ENCODE assay signal across 19 cellular contexts in genomic region chr15:22251422-22251821, GRCh38.
DNase-seq lines count a peak whose midpoint lies in the region; ATAC-seq, FAIRE-seq and TF ChIP-seq lines count a peak whose summit lies in the region.
"Had no signal": no experiment of that assay in that cellular context is flagged by ENCODE, and none has a peak within 500 bp of the region (broad histone marks: within the 10 kb centered on the region; RNA-seq: fewer than 3 reads in every experiment).

No MANE protein-coding gene starts in this region.

- H3K27me3 ChIP-seq in IMR-90 (ENCODE audit: control insufficient read depth, insufficient read depth, low read length): no peaks in the 10 kb centered on the region
- H3K27me3 ChIP-seq in endothelial cell of umbilical vein (ENCODE audit: control insufficient read depth in 2 of 2, insufficient read depth in 2 of 2, low read length in 2 of 2): no peaks in the 10 kb centered on the region
- no peaks in the 10 kb centered on the region for H3K27me3 ChIP-seq in liver (ENCODE audit: control insufficient read depth in 4 of 4, insufficient read depth in 4 of 4, low read length in 3 of 4)
- H3K27me3 ChIP-seq in CD8-positive, alpha-beta memory T cell (ENCODE audit: insufficient read depth, low read length, poor library complexity, severe bottlenecking): no peaks in the 10 kb centered on the region

- H3K9ac ChIP-seq in IMR-90 (ENCODE audit: low read depth, low read length): no peak overlapping the region
- H3K9ac ChIP-seq in endothelial cell of umbilical vein (replicated peaks; ENCODE audit: extremely low read depth, insufficient read depth, low read length): no peak overlapping the region
- H3K9ac ChIP-seq in liver (ENCODE audit: low read depth in 1 of 2, low read length in 2 of 2): peak overlapping the region; percentile 10 to 63

- H3K4me1 Mint-ChIP-seq in CD8-positive, alpha-beta memory T cell: peaks cover 30 to 32% (median 32%) of the 10 kb centered on the region in 3 donors
- H3K4me1 Mint-ChIP-seq: GM23338 had no signal

- no peak overlapping the region for H3K27ac ChIP-seq in A549
- no peak overlapping the region for H3K27ac ChIP-seq in IMR-90 (ENCODE audit: insufficient read depth, low read length)
- no peak overlapping the region for H3K27ac ChIP-seq in endothelial cell of umbilical vein (ENCODE audit: insufficient read depth, low read depth, low read length)
- peak overlapping the region; percentile 89 to 91 for H3K27ac ChIP-seq in liver (ENCODE audit: low read depth in 1 of 2, low read length in 2 of 2)
- no peak overlapping the region for H3K27ac ChIP-seq in CD8-positive, alpha-beta memory T cell (ENCODE audit: low read depth, low read length)

- peaks cover 0 to 6% (median 0%) of the 10 kb centered on the region in 3 donors for H3K36me3 Mint-ChIP-seq in CD8-positive, alpha-beta memory T cell

- in situ Hi-C loops in IMR-90 (cut with MboI; ENCODE audit: low sequenced_read_pairs): no loop called here

- H4K91ac ChIP-seq in IMR-90 (ENCODE audit: insufficient read depth, low read depth, low read length): no peak overlapping the region

- H3K4me3 ChIP-seq in A549 (no peak overlapping the region), IMR-90 (ENCODE audit: insufficient read depth, low read depth, low read length) (no peak overlapping the region), endothelial cell of umbilical vein (replicated peaks in 1 of 3; ENCODE audit: insufficient read depth in 1 of 3, low read depth in 1 of 3, low read length in 3 of 3) (no peak overlapping the region), liver (ENCODE audit: low read depth in 1 of 3, low read length in 3 of 3) (no peak overlapping the region)
- H3K4me3 ChIP-seq in CD8-positive, alpha-beta memory T cell (ENCODE audit: low read length): no peak overlapping the region
- H3K4me3 ChIP-seq: GM23338 had no signal

- TF ChIP-seq POLR2A in A549 (IDR thresholded peaks at IDR 0.05; ENCODE audit: low read length) (peak; percentile 4; the same call in 1 of the 2 replicates), IMR-90 (IDR thresholded peaks at IDR 0.05; ENCODE audit: low read depth, low read length) (no peak), endothelial cell of umbilical vein (IDR thresholded peaks at IDR 0.05; ENCODE audit: low read depth, low read length) (no peak)

- dilution Hi-C loops in IMR-90 (cut with HindIII; ENCODE audit: low sequenced_read_pairs, unreplicated experiment) (no loop called here), endothelial cell of umbilical vein (cut with MboI; ENCODE audit: extremely low pct_ligation_motif_present, low sequenced_read_pairs) (no loop called here)

- no peak overlapping the region for H2BK15ac ChIP-seq in IMR-90 (ENCODE audit: low read depth, low read length)

- ATAC-seq in A549: no peak
- ATAC-seq in IMR-90 (ENCODE audit: low read depth): no peak
- ATAC-seq in HG03135 (IDR thresholded peaks at IDR 0.05; ENCODE audit: unreplicated experiment): no peak
- no peak for ATAC-seq in HG02798 (IDR thresholded peaks at IDR 0.05; ENCODE audit: poor library complexity, unreplicated experiment)
- ATAC-seq: GM23338 had no signal

- no peak overlapping the region for H3K14ac ChIP-seq in IMR-90 (replicated peaks; ENCODE audit: low read depth, low read length)

- no peak overlapping the region for H4K8ac ChIP-seq in IMR-90 (ENCODE audit: low read depth in 2 of 2, low read length in 2 of 2)

- no peak overlapping the region for H3K4ac ChIP-seq in IMR-90 (ENCODE audit: low read depth, low read length)

- H3K79me2 ChIP-seq in endothelial cell of umbilical vein (ENCODE audit: control insufficient read depth, insufficient read depth, low read length): no peaks in the 10 kb centered on the region

- H3K23ac ChIP-seq in IMR-90 (ENCODE audit: low read depth, low read length): no peak overlapping the region

- no peaks in the 10 kb centered on the region for H3K79me1 ChIP-seq in IMR-90 (ENCODE audit: low read depth in 1 of 2, low read length in 2 of 2)

- no peak overlapping the region for H3K56ac ChIP-seq in IMR-90 (ENCODE audit: extremely low read depth, insufficient read depth, low read length)

- H4K5ac ChIP-seq in IMR-90 (ENCODE audit: low read depth, low read length): no peak overlapping the region

- H3K18ac ChIP-seq in IMR-90 (ENCODE audit: low read depth, low read length): no peak overlapping the region

- POLR2A ChIA-PET in A549 (lab: Yijun Ruan, JAX) (no interaction called here), IMR-90 (lab: Charles Lee; ENCODE audit: unreplicated experiment) (no interaction called here), endothelial cell of umbilical vein (lab: Charles Lee) (no interaction called here)
- POLR2A ChIA-PET in CD8-positive, alpha-beta memory T cell (lab: Charles Lee): no interaction called here

- H2AFZ ChIP-seq in IMR-90 (replicated peaks; ENCODE audit: low read length, poor library complexity) (no peak overlapping the region), endothelial cell of umbilical vein (ENCODE audit: low read depth, low read length) (no peak overlapping the region)
- H2AFZ ChIP-seq: GM23338 had no signal

- peak overlapping the region; percentile 7; the same call in 1 of the 3 replicates for H3K4me2 ChIP-seq in A549
- H3K4me2 ChIP-seq in IMR-90 (ENCODE audit: low read depth, low read length): no peak overlapping the region
- no peak overlapping the region for H3K4me2 ChIP-seq in endothelial cell of umbilical vein (ENCODE audit: insufficient read depth, low read length)
- H3K4me2 ChIP-seq: GM23338 had no signal

- H3K9me3 ChIP-seq in A549 (peaks cover 30% of the 10 kb centered on the region; the same call in 2 of the 3 replicates), IMR-90 (ENCODE audit: control insufficient read depth, insufficient read depth, low read length) (peaks cover 30% of the 10 kb centered on the region), endothelial cell of umbilical vein (replicated peaks; ENCODE audit: control insufficient read depth, insufficient read depth, low read length) (peaks cover 23% of the 10 kb centered on the region), liver (ENCODE audit: control insufficient read depth in 4 of 4, low read length in 3 of 4) (no peaks in the 10 kb centered on the region)
- H3K9me3 ChIP-seq in CD8-positive, alpha-beta memory T cell (ENCODE audit: low read length): no peaks in the 10 kb centered on the region

- no peak for TF ChIP-seq CTCF in A549 (IDR thresholded peaks at IDR 0.05)
- no peak for TF ChIP-seq CTCF in IMR-90 (conservative IDR thresholded peaks at IDR 0.05; ENCODE audit: low read depth, low read length)
- no peak for TF ChIP-seq CTCF in endothelial cell of umbilical vein (IDR thresholded peaks at IDR 0.05; ENCODE audit: extremely low read depth in 1 of 2, insufficient read depth in 1 of 2, low read depth in 1 of 2, low read length in 2 of 2)
- no peak for TF ChIP-seq CTCF in liver (IDR thresholded peaks at IDR 0.05; ENCODE audit: low read depth, low read length, missing input control)

- H3K9me1 ChIP-seq in IMR-90 (ENCODE audit: insufficient read depth, low read length) (no peaks in the 10 kb centered on the region), endothelial cell of umbilical vein (replicated peaks; ENCODE audit: control insufficient read depth, extremely low read depth, insufficient read depth, low read length) (no peaks in the 10 kb centered on the region)

- H3K9me3 Mint-ChIP-seq in CD8-positive, alpha-beta memory T cell: no peaks in the 10 kb centered on the region
- H3K9me3 Mint-ChIP-seq: CD4-positive, alpha-beta T cell had no signal

- no peak overlapping the region for H2BK120ac ChIP-seq in IMR-90 (ENCODE audit: low read depth, low read length)

- no peak overlapping the region for H3K4me3 Mint-ChIP-seq in CD8-positive, alpha-beta memory T cell
- H3K4me3 Mint-ChIP-seq: B cell; CD4-positive, alpha-beta T cell; GM23338 had no signal

- H3K27ac Mint-ChIP-seq in CD8-positive, alpha-beta memory T cell: peak overlapping the region in 3 of 8 donors; percentile 1 to 22 (median 3)
- H3K27ac Mint-ChIP-seq: B cell; CD4-positive, alpha-beta T cell; GM23338 had no signal

- peak overlapping the region; percentile 13 for H2BK5ac ChIP-seq in IMR-90 (ENCODE audit: low read depth, low read length, poor library complexity, severe bottlenecking)

- intact Hi-C loops in IMR-90 (cut with micrococcal nuclease) (no loop called here), endothelial cell of umbilical vein (cut with micrococcal nuclease) (no loop called here)

- no peak overlapping the region for H2BK20ac ChIP-seq in IMR-90 (ENCODE audit: low read depth, low read length)

- H3K27me3 Mint-ChIP-seq in CD8-positive, alpha-beta memory T cell: peaks cover 2 to 5% of the 10 kb centered on the region in 2 donors

- TF ChIP-seq RAD21 in A549 (conservative IDR thresholded peaks at IDR 0.05 in 1 of 2, IDR thresholded peaks at IDR 0.05 in 1 of 2) (no peak), IMR-90 (IDR thresholded peaks at IDR 0.05; ENCODE audit: low read length) (no peak), liver (IDR thresholded peaks at IDR 0.05) (no peak)

- DNase-seq in A549 (ENCODE audit: low read depth in 1 of 2, low spot score in 1 of 2) (no peak), IMR-90 (no peak), endothelial cell of umbilical vein (ENCODE audit: low read depth, low spot score) (no peak), NOMO-1 (lab: John Stamatoyannopoulos, UW; ENCODE audit: unreplicated experiment in 2 of 2) (no peak)
- DNase-seq in CD8-positive, alpha-beta memory T cell: no peak
- DNase-seq: C1 segment of cervical spinal cord; CD4-positive, alpha-beta T cell; DMS153; DMS79 treated with DMSO at 0.1 percent for 48 hours; EL; H7 had no signal

- no peak for TF ChIP-seq EP300 in A549 (IDR thresholded peaks at IDR 0.05)

- H3K36me3 ChIP-seq in IMR-90 (ENCODE audit: control insufficient read depth, insufficient read depth, low read length): no peaks in the 10 kb centered on the region
- no peaks in the 10 kb centered on the region for H3K36me3 ChIP-seq in endothelial cell of umbilical vein (ENCODE audit: control insufficient read depth in 2 of 2, extremely low read depth in 1 of 2, insufficient read depth in 2 of 2, low read length in 2 of 2)
- H3K36me3 ChIP-seq in liver (ENCODE audit: control insufficient read depth in 4 of 4, insufficient read depth in 3 of 4, low read depth in 1 of 4, low read length in 3 of 4): no peaks in the 10 kb centered on the region
- no peaks in the 10 kb centered on the region for H3K36me3 ChIP-seq in CD8-positive, alpha-beta memory T cell (ENCODE audit: insufficient read depth, low read length)

- no TSS peak for BruUV-seq in IMR-90 (replicated peaks; lab: Mats Ljungman, UMichigan)
- no TSS peak for BruUV-seq in endothelial cell of umbilical vein (replicated peaks; lab: Mats Ljungman, UMichigan)

- H3K4me1 ChIP-seq in A549 (peaks cover 11% of the 10 kb centered on the region; the same call in 1 of the 3 replicates), IMR-90 (ENCODE audit: control insufficient read depth, insufficient read depth, low read length) (no peaks in the 10 kb centered on the region), endothelial cell of umbilical vein (ENCODE audit: control insufficient read depth, extremely low read depth, insufficient read depth, low read length) (no peaks in the 10 kb centered on the region), liver (ENCODE audit: control insufficient read depth in 4 of 4, insufficient read depth in 4 of 4, low read length in 3 of 4) (peaks cover 7 to 83% (median 66%) of the 10 kb centered on the region in 4 donors)
- peaks cover 15% of the 10 kb centered on the region for H3K4me1 ChIP-seq in CD8-positive, alpha-beta memory T cell (ENCODE audit: insufficient read depth, low read length)

- H2AK9ac ChIP-seq in IMR-90 (replicated peaks; ENCODE audit: low read depth, low read length, poor library complexity): no peak overlapping the region

- H2AK5ac ChIP-seq in IMR-90 (ENCODE audit: low read depth, low read length): no peak overlapping the region

- 26% methylated on average over 1 of the region's 1 CpG for WGBS in A549 (ENCODE audit: missing lambda C conversion rate)
- 59% methylated on average over 1 of the region's 1 CpG; no CpG with 5 or more reads in 1 of the 2 experiments for WGBS in IMR-90 (ENCODE audit: extremely low coverage in 2 of 2, insufficient read length in 1 of 2), 2 experiments
- 31% methylated on average over 1 of the region's 1 CpG for WGBS in liver

- no peaks in the 10 kb centered on the region for H4K20me1 ChIP-seq in IMR-90 (ENCODE audit: insufficient read depth, low read length)
- H4K20me1 ChIP-seq in endothelial cell of umbilical vein (replicated peaks; ENCODE audit: control insufficient read depth, extremely low read depth, insufficient read depth, low read length): no peaks in the 10 kb centered on the region

- FAIRE-seq in A549 (lab: Jason Lieb, UNC): peak; percentile 39
- no peak for FAIRE-seq in endothelial cell of umbilical vein (lab: Jason Lieb, UNC)
- FAIRE-seq: G401.6, GM12892, HTR-8/SVneo had no signal

- CTCF ChIA-PET in A549 (lab: Yijun Ruan, JAX): no interaction called here
- CTCF ChIA-PET in IMR-90 (lab: Yijun Ruan, JAX): no interaction called here
- CTCF ChIA-PET in endothelial cell of umbilical vein (lab: Charles Lee): no interaction called here
- CTCF ChIA-PET in CD8-positive, alpha-beta memory T cell (lab: Charles Lee): no interaction called here

Comparison
In these comparisons a context has a peak if more than half of its experiments do, and no peak if none do; other contexts are left out.
1. H3K27ac ChIP-seq: peak in liver (2 of 2); none in A549 (0 of 2), IMR-90 (single experiment), endothelial cell of umbilical vein (single experiment) and CD8-positive, alpha-beta memory T cell (single experiment).
2. H3K9ac ChIP-seq: peak in liver (2 of 2); none in IMR-90 (single experiment) and endothelial cell of umbilical vein (single experiment).